In genomic region chr5:78542321-78542840, GRCh38 we compare ENCODE assay signal across 28 cellular contexts.
DNase-seq lines count a peak whose midpoint lies in the region; ATAC-seq and TF ChIP-seq lines count a peak whose summit lies in the region.
"Had no signal": no experiment of that assay in that cellular context is flagged by ENCODE, and none has a peak within 500 bp of the region (broad histone marks: within the 10 kb centered on the region; RNA-seq: fewer than 3 reads in every experiment).

No MANE protein-coding gene starts in this region.

- peaks cover 15% of the 10 kb centered on the region for H3K79me1 ChIP-seq in mesenchymal stem cell (replicated peaks; ENCODE audit: low read length, poor library complexity, severe bottlenecking)

- H3K9ac ChIP-seq in mesenchymal stem cell (ENCODE audit: low read length): no peak overlapping the region
- H3K9ac ChIP-seq: BLaER1 had no signal

- H2BK15ac ChIP-seq in mesenchymal stem cell (ENCODE audit: low read depth, poor library complexity, severe bottlenecking): no peak overlapping the region

- no peak overlapping the region for H2AK5ac ChIP-seq in mesenchymal stem cell (ENCODE audit: low read length, severe bottlenecking)

- no peak overlapping the region for H3K23ac ChIP-seq in mesenchymal stem cell (ENCODE audit: low read length in 2 of 2)

- POLR2A ChIA-PET in HEK293 (lab: Yijun Ruan, JAX): no interaction called here

- H3K4me3 Mint-ChIP-seq in stimulated activated naive B cell treated with anti-CD40 and anti-IgM and Interleukin-4, amounts not matched to agents 10 μg/mL and 1 μg/mL and 100 μg/mL, for 72 hours: no peak overlapping the region
- H3K4me3 Mint-ChIP-seq: T-helper 1 cell treated with Interleukin-12 subunit alpha and Interleukin-12 subunit beta and Interleukin-4 antibody, amounts not matched to agents 30 μg/mL and 1 μg/mL, for 36 hours had no signal

- no peak overlapping the region for H3K4me2 ChIP-seq in mesenchymal stem cell (ENCODE audit: low read length, poor library complexity, severe bottlenecking)
- H3K4me2 ChIP-seq: BLaER1 had no signal

- peak overlapping the region; percentile 82 for H3K27ac Mint-ChIP-seq in stimulated activated naive B cell treated with anti-CD40 and anti-IgM and Interleukin-4, amounts not matched to agents 10 μg/mL and 1 μg/mL and 100 μg/mL, for 72 hours
- H3K27ac Mint-ChIP-seq: T-helper 1 cell treated with Interleukin-12 subunit alpha and Interleukin-12 subunit beta and Interleukin-4 antibody, amounts not matched to agents 30 μg/mL and 1 μg/mL, for 36 hours had no signal

- no peaks in the 10 kb centered on the region for H3K9me3 Mint-ChIP-seq in stimulated activated naive B cell treated with anti-CD40 and anti-IgM and Interleukin-4, amounts not matched to agents 10 μg/mL and 1 μg/mL and 100 μg/mL, for 72 hours
- H3K9me3 Mint-ChIP-seq: T-helper 1 cell treated with Interleukin-12 subunit alpha and Interleukin-12 subunit beta and Interleukin-4 antibody, amounts not matched to agents 30 μg/mL and 1 μg/mL, for 36 hours had no signal

- no peak overlapping the region for H2BK120ac ChIP-seq in mesenchymal stem cell (ENCODE audit: low read depth, low read length)

- H2BK5ac ChIP-seq in mesenchymal stem cell (ENCODE audit: low read depth, low read length, poor library complexity, severe bottlenecking): no peak overlapping the region

- WGBS in mesenchymal stem cell: 91% methylated on average over 6 of the region's 6 CpGs
- WGBS in heart left ventricle, 4 donors: 89 to 94% (median 90%) methylated on average over 6 of the region's 6 CpGs

- H4K8ac ChIP-seq in mesenchymal stem cell (ENCODE audit: low read length): peak overlapping the region; percentile 50

- CTCF ChIA-PET in HEK293 (lab: Yijun Ruan, JAX): interaction anchor here (1.0 to 1.1 kb wide), 2 partner anchors 9 to 83 kb away, joined by 3 to 6 read pairs; no protein-coding TSS in a partner anchor

- H3K27ac ChIP-seq in HEK293 (ENCODE audit: extremely low read depth, low read depth, low read length) (no peak overlapping the region), brain microvascular endothelial cell (no peak overlapping the region), mesenchymal stem cell (ENCODE audit: low read length, poor library complexity, severe bottlenecking) (no peak overlapping the region), heart left ventricle (peak overlapping the region in 2 of 12 donors; percentile 52 to 88)
- H3K27ac ChIP-seq: ascending aorta, BLaER1, prostate gland, SK-N-MC had no signal

- no peak for TF ChIP-seq POLR2A in heart left ventricle (IDR thresholded peaks at IDR 0.05)

- no peak overlapping the region for H2AFZ ChIP-seq in mesenchymal stem cell (ENCODE audit: low read depth, low read length)

- H4K91ac ChIP-seq in mesenchymal stem cell (ENCODE audit: low read length): no peak overlapping the region

- H3K36me3 ChIP-seq in HEK293 (ENCODE audit: control insufficient read depth in 2 of 2, insufficient read depth in 1 of 2, low read length in 2 of 2) (no peaks in the 10 kb centered on the region), brain microvascular endothelial cell (replicated peaks) (no peaks in the 10 kb centered on the region), mesenchymal stem cell (ENCODE audit: control insufficient read depth in 1 of 2, insufficient read depth in 2 of 2, low read depth in 1 of 2, low read length in 2 of 2) (no peaks in the 10 kb centered on the region), heart left ventricle (no peaks in the 10 kb centered on the region)
- H3K36me3 ChIP-seq: ascending aorta, BLaER1, heart right ventricle, prostate gland had no signal

- in situ Hi-C loops in brain microvascular endothelial cell (cut with HindIII; ENCODE audit: low pct_ligation_motif_present, low sequenced_read_pairs): loop anchor here (25.0 kb wide), 1 partner anchor 95 kb away; the partner anchor contains the start of gene LHFPL2

- intact Hi-C loops in heart left ventricle (cut with DNase I): loop anchor here in 6 of 10 donors (5.0 to 10.0 kb wide), 5 partner anchors 52 to 365 kb away; partner anchors contain the start of gene LHFPL2 (in 1 of the 6)

- no peaks in the 10 kb centered on the region for H3K27me3 Mint-ChIP-seq in stimulated activated naive B cell treated with anti-CD40 and anti-IgM and Interleukin-4, amounts not matched to agents 10 μg/mL and 1 μg/mL and 100 μg/mL, for 72 hours

- no peak overlapping the region for H3K4me3 ChIP-seq in HEK293 (ENCODE audit: low read depth, low read length)
- H3K4me3 ChIP-seq in brain microvascular endothelial cell (ENCODE audit: low read depth, low read length): no peak overlapping the region
- no peak overlapping the region for H3K4me3 ChIP-seq in mesenchymal stem cell (ENCODE audit: insufficient read depth in 1 of 2, low read depth in 1 of 2, low read length in 2 of 2)
- no peak overlapping the region for H3K4me3 ChIP-seq in heart left ventricle
- H3K4me3 ChIP-seq: ascending aorta, BLaER1, heart right ventricle, K562, prostate gland, SK-N-MC had no signal

- H3K9me3 ChIP-seq in HEK293 (ENCODE audit: control insufficient read depth, insufficient read depth, low read depth, low read length): no peaks in the 10 kb centered on the region
- H3K9me3 ChIP-seq in mesenchymal stem cell (ENCODE audit: control insufficient read depth, low read length): no peaks in the 10 kb centered on the region
- H3K9me3 ChIP-seq in heart left ventricle: no peaks in the 10 kb centered on the region
- H3K9me3 ChIP-seq: ascending aorta, BLaER1, heart right ventricle, prostate gland had no signal

- peak overlapping the region in 1 of 2 experiments; percentile 38 for H3K18ac ChIP-seq in mesenchymal stem cell (ENCODE audit: low read depth in 1 of 2, low read length in 2 of 2)

- H3K4ac ChIP-seq in mesenchymal stem cell (ENCODE audit: low read depth in 1 of 2, low read length in 2 of 2): no peak overlapping the region

- TF ChIP-seq CTCF in HEK293 (tag by site-specific recombination; IDR thresholded peaks at IDR 0.05) (no peak), brain microvascular endothelial cell (IDR thresholded peaks at IDR 0.05; ENCODE audit: low read depth, low read length, missing control alignments) (peak; percentile 4), heart left ventricle (IDR thresholded peaks at IDR 0.05) (no peak)

- peaks cover 20 to 49% of the 10 kb centered on the region in 2 donors for H3K4me1 Mint-ChIP-seq in stimulated activated naive B cell treated with anti-CD40 and anti-IgM and Interleukin-4, amounts not matched to agents 10 μg/mL and 1 μg/mL and 100 μg/mL, for 72 hours

- H3K36me3 Mint-ChIP-seq in stimulated activated naive B cell treated with anti-CD40 and anti-IgM and Interleukin-4, amounts not matched to agents 10 μg/mL and 1 μg/mL and 100 μg/mL, for 72 hours: peaks cover 2 to 8% of the 10 kb centered on the region in 2 donors

- no peak for ATAC-seq in stimulated activated naive B cell treated with anti-CD40 and anti-IgM and Interleukin-4, amounts not matched to agents 10 μg/mL and 1 μg/mL and 100 μg/mL, for 72 hours (replicated peaks)
- ATAC-seq in GM21717 (IDR thresholded peaks at IDR 0.05; ENCODE audit: unreplicated experiment) (no peak), heart left ventricle (no peak)
- ATAC-seq: activated CD4-positive, CD25-positive, alpha-beta regulatory T cell treated with anti-CD3 and anti-CD28 coated beads, Interleukin-2, amount 50 U/mL, for 24 hours; heart right ventricle; K562; left cardiac atrium had no signal

- peak overlapping the region in 1 of 2 experiments; percentile 45 for H2BK12ac ChIP-seq in mesenchymal stem cell (ENCODE audit: low read length in 2 of 2)

- H3K14ac ChIP-seq in mesenchymal stem cell (ENCODE audit: low read length in 2 of 2): peak overlapping the region in 1 of 2 experiments; percentile 26

- no peaks in the 10 kb centered on the region for H3K27me3 ChIP-seq in brain microvascular endothelial cell (replicated peaks)
- H3K27me3 ChIP-seq in mesenchymal stem cell (ENCODE audit: control insufficient read depth in 1 of 2, insufficient read depth in 1 of 2, low read length in 2 of 2): no peaks in the 10 kb centered on the region
- no peaks in the 10 kb centered on the region for H3K27me3 ChIP-seq in heart left ventricle
- H3K27me3 ChIP-seq: ascending aorta, BLaER1, heart right ventricle had no signal

- DNase-seq in brain microvascular endothelial cell: no peak
- DNase-seq in mesenchymal stem cell: no peak
- DNase-seq in stimulated activated naive B cell treated with anti-CD40 and anti-IgM and Interleukin-4, amounts not matched to agents 10 μg/mL and 1 μg/mL and 100 μg/mL, for 72 hours: no peak
- DNase-seq in T1000 (lab: John Stamatoyannopoulos, UW): no peak
- no peak for DNase-seq in T-helper 2 cell
- no peak for DNase-seq in heart left ventricle
- DNase-seq: activated CD4-positive, alpha-beta T cell treated with anti-CD3 and anti-CD28 coated beads, Interleukin-2, amount 50 U/mL, for 4 hours; activated gamma-delta T cell treated with Interleukin-2 at 50 U/mL for 16 hours; activated T-cell treated with anti-CD3 and anti-CD28 coated beads, Interleukin-2, amount 50 U/mL, for 48 hours; central memory CD4-positive, alpha-beta T cell; DMS53; foreskin melanocyte; heart right ventricle; left cardiac atrium; NCI-H1105 treated with DMSO at 0.1 percent for 48 hours; NCI-H187 treated with DMSO at 0.1 percent for 48 hours; NCI-H524 treated with DMSO at 0.1 percent for 48 hours; OCI-M1; stimulated activated CD4-positive, alpha-beta T cell treated with anti-CD3 and anti-CD28 coated beads, Interleukin-4, amount 100 ng/mL, for 24 hours had no signal

- H3K4me1 ChIP-seq in HEK293 (ENCODE audit: control insufficient read depth, insufficient read depth, low read length) (no peaks in the 10 kb centered on the region), mesenchymal stem cell (ENCODE audit: control insufficient read depth, insufficient read depth, low read depth, low read length) (peaks cover 6% of the 10 kb centered on the region), heart left ventricle (peaks cover 8 to 85% (median 42%) of the 10 kb centered on the region in 12 donors)
- H3K4me1 ChIP-seq: prostate gland had no signal

TF ChIP-seq in HEK293, 187 proteins besides CTCF, POLR2A, EP300 and RAD21 (continues in another document):
- TF ChIP-seq YY2 (tag by site-specific recombination; IDR thresholded peaks at IDR 0.05): no peak
- TF ChIP-seq SALL2 (tag by site-specific recombination; IDR thresholded peaks at IDR 0.05; ENCODE audit: borderline replicate concordance): no peak
- TF ChIP-seq YY1 (tag by site-specific recombination; IDR thresholded peaks at IDR 0.05): no peak
- no peak for TF ChIP-seq ZBTB17 (tag by site-specific recombination; IDR thresholded peaks at IDR 0.05)
